8 cellular contexts compared by ENCODE assay signal in genomic region chr1:247373721-247374141, GRCh38. TPM values are rescaled to one million over a fixed set of nuclear protein-coding genes. Genes with fewer than 3 reads are reported as not detected.
A peak's percentile ranks its signal among the peaks of the same experiment; 100 is the strongest.
DNase-seq lines count a peak whose midpoint lies in the region; ATAC-seq, FAIRE-seq and TF ChIP-seq lines count a peak whose summit lies in the region.

No MANE protein-coding gene starts in this region.

- 7% methylated on average over 8 of the region's 26 CpGs for WGBS in right lobe of liver (ENCODE audit: insufficient coverage, low coverage, low lambda C conversion rate, missing lambda C conversion rate)

- no peaks in the 10 kb centered on the region for H3K27me3 ChIP-seq in right lobe of liver

- no peaks in the 10 kb centered on the region for H3K36me3 ChIP-seq in right lobe of liver

- intact Hi-C loops in right lobe of liver (cut with DNase I) = no loop called here

- no peak for TF ChIP-seq POLR2A in right lobe of liver (IDR thresholded peaks at IDR 0.05)

- FAIRE-seq in RCC 7860 (lab: Jason Lieb, UNC) = no peak

- peak in 3 of 4 experiments; percentile 4 to 13 (median 5) for DNase-seq in activated CD4-positive, CD25-positive, alpha-beta regulatory T cell (lab: John Stamatoyannopoulos, UW)
- DNase-seq in cerebellum (ENCODE audit: low spot score) (peak; percentile 22), right lobe of liver (peak in 1 of 3 donors; percentile 41), RCC 7860 (ENCODE audit: low spot score) (no peak), NCI-H446 treated with DMSO at 0.1 percent for 48 hours (lab: John Stamatoyannopoulos, UW) (no peak)
- peak; percentile 4 to 17 for DNase-seq in stimulated activated CD8-positive, alpha-beta memory T cell treated with anti-CD3 and anti-CD28 coated beads, Interleukin-15, amount 100 ng/mL, for 4 hours (ENCODE audit: low read depth in 2 of 2)

- H3K9me3 ChIP-seq in right lobe of liver = no peaks in the 10 kb centered on the region

- no peak overlapping the region for H3K27ac ChIP-seq in right lobe of liver

- TF ChIP-seq CTCF in right lobe of liver (IDR thresholded peaks at IDR 0.05) = peak; percentile 11 to 38 (median 36)

- ATAC-seq in GM18498 (IDR thresholded peaks at IDR 0.05; ENCODE audit: unreplicated experiment) (peak; percentile 76), HG03520 (IDR thresholded peaks at IDR 0.05; ENCODE audit: unreplicated experiment) (peak; percentile 86), right lobe of liver (peak; percentile 67 to 77 (median 72))

- H3K4me3 ChIP-seq in right lobe of liver = peak overlapping the region in 2 of 3 donors; percentile 24 to 31

- no peaks in the 10 kb centered on the region for H3K4me1 ChIP-seq in right lobe of liver

RNA-seq across cellular contexts. Expression of gene ZNF496, which starts 42.1 kb away (rescaled TPM):
- total RNA-seq in cerebellum = 14.6 TPM
- total RNA-seq in right lobe of liver = 1 to 10 TPM; 3.7 to 5.8 (median 5.3) TPM

RNA-seq across cellular contexts. Expression of gene NLRP3, which starts 42.2 kb away (rescaled TPM):
- total RNA-seq in cerebellum = 0.73 TPM
- total RNA-seq in right lobe of liver = 1 to 10 TPM in 2 of 6 experiments, under 1 TPM in 4; 0.11 to 2.0 (median 0.62) TPM

Comparison
In these comparisons a context has a peak if more than half of its experiments do, and no peak if none do; other contexts are left out.
1. DNase-seq: peak in activated CD4-positive, CD25-positive, alpha-beta regulatory T cell (3 of 4), cerebellum (single experiment) and stimulated activated CD8-positive, alpha-beta memory T cell treated with anti-CD3 and anti-CD28 coated beads, Interleukin-15, amount 100 ng/mL, for 4 hours (2 of 2); none in RCC 7860 (single experiment) and NCI-H446 treated with DMSO at 0.1 percent for 48 hours (single experiment).
2. Peak in every context shown above with its lines, with median percentiles within 50 percentile points of each other: ATAC-seq.